Comparison of ENCODE assay signal across 8 cellular contexts in genomic region chrX:1652011-1652811, GRCh38. TPM values are rescaled to one million over a fixed set of nuclear protein-coding genes. Genes with fewer than 3 reads are reported as not detected.
DNase-seq lines count a peak whose midpoint lies in the region; ATAC-seq, FAIRE-seq and TF ChIP-seq lines count a peak whose summit lies in the region.
"Not testable (repeated sequence)": the region's sequence is repeated elsewhere in the genome, so short reads cannot be mapped to it uniquely, and the experiment has no call there.

No MANE protein-coding gene starts in this region.

- BruUV-seq in PC-9 (replicated peaks; lab: Mats Ljungman, UMichigan); endothelial cell of umbilical vein (replicated peaks; lab: Mats Ljungman, UMichigan): not testable (repeated sequence)

- DNase-seq in GM20000 (ENCODE audit: low spot score) (peak; percentile 53), NCI-H1092 (lab: John Stamatoyannopoulos, UW) (peak; percentile 39), PC-9 (peak; percentile 17 to 54), endothelial cell of umbilical vein (ENCODE audit: low read depth, low spot score) (peak; percentile 62), spleen (peak; percentile 68)
- DNase-seq in activated CD8-positive, alpha-beta memory T cell treated with anti-CD3 and anti-CD28 coated beads, Interleukin-2, amount 50 U/mL, for 4 hours = peak; percentile 25
- DNase-seq in left lobe of liver (ENCODE audit: low spot score) = not testable (repeated sequence)

- peak; percentile 61 for TF ChIP-seq CTCF in C4-2B (conservative IDR thresholded peaks at IDR 0.05)
- TF ChIP-seq CTCF in GM20000 (IDR thresholded peaks at IDR 0.05; ENCODE audit: extremely low read depth, missing control alignments) = peak; percentile 77
- peak; percentile 92 for TF ChIP-seq CTCF in PC-9 (conservative IDR thresholded peaks at IDR 0.05)
- peak; percentile 74 to 82 for TF ChIP-seq CTCF in endothelial cell of umbilical vein (IDR thresholded peaks at IDR 0.05; ENCODE audit: extremely low read depth in 1 of 2, insufficient read depth in 1 of 2, low read depth in 1 of 2, low read length in 2 of 2)
- TF ChIP-seq CTCF in spleen (IDR thresholded peaks at IDR 0.05 in 8 of 11, conservative IDR thresholded peaks at IDR 0.05 in 3 of 11) = peak; percentile 68 to 87 (median 75)

- POLR2A ChIA-PET in PC-9 (lab: Charles Lee; ENCODE audit: unreplicated experiment); endothelial cell of umbilical vein (lab: Charles Lee): not testable (repeated sequence)

- not testable (repeated sequence) for TF ChIP-seq POLR2A in endothelial cell of umbilical vein (IDR thresholded peaks at IDR 0.05; ENCODE audit: low read depth, low read length); spleen (IDR thresholded peaks at IDR 0.05)

- H3K27me3 ChIP-seq in PC-9 (ENCODE audit: insufficient read depth, low read depth) (peaks cover 24% of the 10 kb centered on the region), spleen (replicated peaks in 1 of 7) (peaks cover 0 to 21% (median 0%) of the 10 kb centered on the region in 7 donors)
- H3K27me3 ChIP-seq in endothelial cell of umbilical vein (ENCODE audit: control insufficient read depth in 2 of 2, insufficient read depth in 2 of 2, low read length in 2 of 2) = not testable (repeated sequence)

- peak; percentile 85 for ATAC-seq in left lobe of liver

- H3K9ac ChIP-seq in endothelial cell of umbilical vein (replicated peaks; ENCODE audit: extremely low read depth, insufficient read depth, low read length) = not testable (repeated sequence)

- not testable (repeated sequence) for H3F3A ChIP-seq in PC-9 (ENCODE audit: insufficient read depth, low read depth)

- CTCF ChIA-PET in PC-9 (lab: Charles Lee); endothelial cell of umbilical vein (lab: Charles Lee): not testable (repeated sequence)

- H3K4me2 ChIP-seq in PC-9; endothelial cell of umbilical vein (ENCODE audit: insufficient read depth, low read length): not testable (repeated sequence)

- intact Hi-C loops in PC-9 (cut with micrococcal nuclease; ENCODE audit: unreplicated experiment) = loop anchor here (5.0 to 10.0 kb wide), 2 partner anchors 975 to 1163 kb away; no protein-coding TSS in a partner anchor
- intact Hi-C loops in endothelial cell of umbilical vein (cut with micrococcal nuclease) = loop anchor here (1.0 kb wide), 2 partner anchors 198 to 941 kb away; no protein-coding TSS in a partner anchor
- intact Hi-C loops in spleen (cut with DNase I; ENCODE audit: low total_unique reads) = loop anchor here (5.0 kb wide), 1 partner anchor 940 kb away; no protein-coding TSS in a partner anchor

- H3K27ac ChIP-seq in C4-2B; PC-9; endothelial cell of umbilical vein (ENCODE audit: insufficient read depth, low read depth, low read length); spleen: not testable (repeated sequence)

- H3K4me1 ChIP-seq in PC-9 (replicated peaks; ENCODE audit: insufficient read depth); endothelial cell of umbilical vein (ENCODE audit: control insufficient read depth, extremely low read depth, insufficient read depth, low read length): not testable (repeated sequence)
- H3K4me1 ChIP-seq in spleen = peaks cover 0 to 18% (median 4%) of the 10 kb centered on the region in 6 donors

- H4K20me1 ChIP-seq in PC-9 (ENCODE audit: insufficient read depth); endothelial cell of umbilical vein (replicated peaks; ENCODE audit: control insufficient read depth, extremely low read depth, insufficient read depth, low read length): not testable (repeated sequence)

- not testable (repeated sequence) for H3K9me3 ChIP-seq in PC-9 (ENCODE audit: insufficient read depth, low read depth); endothelial cell of umbilical vein (replicated peaks; ENCODE audit: control insufficient read depth, insufficient read depth, low read length); spleen

- WGBS in spleen, 5 donors = 57 to 63% (median 59%) methylated on average over 25 of the region's 25 CpGs

- not testable (repeated sequence) for H3K4me3 ChIP-seq in PC-9; endothelial cell of umbilical vein (replicated peaks in 1 of 3; ENCODE audit: insufficient read depth in 1 of 3, low read depth in 1 of 3, low read length in 3 of 3); spleen

- H3K36me3 ChIP-seq in PC-9 (ENCODE audit: low read depth); endothelial cell of umbilical vein (ENCODE audit: control insufficient read depth in 2 of 2, extremely low read depth in 1 of 2, insufficient read depth in 2 of 2, low read length in 2 of 2); spleen: not testable (repeated sequence)

- not testable (repeated sequence) for H2AFZ ChIP-seq in PC-9; endothelial cell of umbilical vein (ENCODE audit: low read depth, low read length)

- H3K79me2 ChIP-seq in PC-9 (ENCODE audit: low read depth); endothelial cell of umbilical vein (ENCODE audit: control insufficient read depth, insufficient read depth, low read length): not testable (repeated sequence)

- H3K9me1 ChIP-seq in endothelial cell of umbilical vein (replicated peaks; ENCODE audit: control insufficient read depth, extremely low read depth, insufficient read depth, low read length) = not testable (repeated sequence)

- H3K9me2 ChIP-seq in PC-9 (ENCODE audit: insufficient read depth) = not testable (repeated sequence)

- dilution Hi-C loops in endothelial cell of umbilical vein (cut with MboI; ENCODE audit: extremely low pct_ligation_motif_present, low sequenced_read_pairs) = loop anchor here (25.0 kb wide), 1 partner anchor 935 kb away; no protein-coding TSS in a partner anchor

- FAIRE-seq in endothelial cell of umbilical vein (lab: Jason Lieb, UNC) = peak; percentile 90

RNA-seq across cellular contexts. Expression of gene ASMT, which starts 37.4 kb away (rescaled TPM):
- not detected in 2 replicates for total RNA-seq in PC-9 (2021)
- not detected in 2 replicates for total RNA-seq in endothelial cell of umbilical vein
- polyA plus RNA-seq in endothelial cell of umbilical vein = 0.10 TPM in 1 of 2 replicates, not detected in the other
- not detected in 2 replicates for polyA plus RNA-seq in endothelial cell of umbilical vein (2011; cell fraction: cytosol; rRNA removed)
- 0.11 and 0.29 TPM in 2 replicates for polyA plus RNA-seq in endothelial cell of umbilical vein (2011; cell fraction: nucleus; rRNA removed)
- polyA plus RNA-seq in endothelial cell of umbilical vein (2012) = not detected in 2 replicates
- polyA minus RNA-seq in endothelial cell of umbilical vein = 0.19 TPM in 1 of 2 replicates, not detected in the other
- not detected for polyA minus RNA-seq in endothelial cell of umbilical vein (2011; cell fraction: cytosol; rRNA and poly(A)+ RNA removed)
- polyA minus RNA-seq in endothelial cell of umbilical vein (2011; cell fraction: nucleus; rRNA and poly(A)+ RNA removed) = not detected in 2 replicates
- total RNA-seq in left lobe of liver = not detected
- total RNA-seq in spleen = 1 to 10 TPM in 1 of 7 donors, under 1 TPM in 4, not detected in 2; 0.25 to 9.6 (median 0.54) TPM
- polyA plus RNA-seq in spleen = 1 to 10 TPM in 2 of 3 donors, under 1 TPM in 1; 0.11 to 3.9 (median 1.2) TPM
